ENCODE assay signal across 8 cellular contexts in the genomic region with DNA sequence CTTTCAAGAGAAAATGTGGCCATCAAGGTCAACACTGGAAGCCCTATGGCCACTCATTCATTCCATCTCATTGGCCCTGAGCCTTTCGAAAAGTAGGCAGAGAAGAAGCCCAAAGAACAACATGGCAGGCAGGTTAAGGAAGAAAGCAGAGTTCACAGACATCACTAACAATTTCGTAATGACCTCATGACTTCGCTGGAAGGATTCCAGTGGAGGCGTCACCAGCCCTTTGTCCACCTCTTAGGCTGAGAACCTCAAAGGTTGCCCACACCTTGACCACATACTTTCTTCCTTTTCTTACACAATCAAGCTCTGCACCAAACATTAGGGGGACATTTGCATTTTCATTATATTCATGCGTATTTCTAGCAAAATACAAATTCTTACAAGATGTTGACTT.
DNase-seq lines count a peak whose midpoint lies in the region; ATAC-seq, FAIRE-seq and TF ChIP-seq lines count a peak whose summit lies in the region.
"Not testable (repeated sequence)": the region's sequence is repeated elsewhere in the genome, so short reads cannot be mapped to it uniquely, and the experiment has no call there.

No MANE protein-coding gene starts in this region.

- not testable (repeated sequence) for H2AFZ ChIP-seq in endothelial cell of umbilical vein (ENCODE audit: low read depth, low read length)

- not testable (repeated sequence) for H4K20me1 ChIP-seq in endothelial cell of umbilical vein (replicated peaks; ENCODE audit: control insufficient read depth, extremely low read depth, insufficient read depth, low read length)

- H3K4me1 Mint-ChIP-seq in Caco-2 (ENCODE audit: low read depth, unreplicated experiment); stimulated activated memory B cell treated with anti-CD40 and anti-IgM and Interleukin-4, amounts not matched to agents 10 μg/mL and 1 μg/mL and 100 μg/mL, for 72 hours: not testable (repeated sequence)
- peaks cover 24% of the 10 kb centered on the region for H3K4me1 Mint-ChIP-seq in activated T-helper 1 cell treated with anti-CD3 and anti-CD28 coated beads, Interleukin-12 subunit alpha, Interleukin-12 subunit beta, Interleukin-2, Interleukin-4 antibody, amounts not matched to agents 30 ng/mL and 10 ng/mL and 1 ng/mL, durations not matched to agents 14 hours and 24 hours and 36 hours (ENCODE audit: low read depth)
- peaks cover 36% of the 10 kb centered on the region for H3K4me1 Mint-ChIP-seq in activated naive CD8-positive, alpha-beta T cell treated with anti-CD3 and anti-CD28 coated beads, Interleukin-2, amount 50 U/mL, for 24 hours

- not testable (repeated sequence) for BruUV-seq in Caco-2 (replicated peaks; lab: Mats Ljungman, UMichigan); Panc1 (replicated peaks; lab: Mats Ljungman, UMichigan); endothelial cell of umbilical vein (replicated peaks; lab: Mats Ljungman, UMichigan)

- not testable (repeated sequence) for H3K9ac ChIP-seq in HUES64 (ENCODE audit: low read depth, low read length); endothelial cell of umbilical vein (replicated peaks; ENCODE audit: extremely low read depth, insufficient read depth, low read length)

- POLR2A ChIA-PET in Caco-2 (lab: Charles Lee); Panc1 (lab: Charles Lee); endothelial cell of umbilical vein (lab: Charles Lee): not testable (repeated sequence)

- not testable (repeated sequence) for H3K4me3 ChIP-seq in Caco-2 (ENCODE audit: low read depth, low read length); HUES64 (ENCODE audit: low read length); Panc1 (ENCODE audit: low read depth in 2 of 2, low read length in 2 of 2); endothelial cell of umbilical vein (replicated peaks in 1 of 3; ENCODE audit: insufficient read depth in 1 of 3, low read depth in 1 of 3, low read length in 3 of 3); right lobe of liver

- CTCF ChIA-PET in Caco-2 (lab: Charles Lee); Panc1 (lab: Charles Lee); endothelial cell of umbilical vein (lab: Charles Lee): not testable (repeated sequence)

- H3K9me3 ChIP-seq in Caco-2; HUES64 (ENCODE audit: insufficient read depth, low read depth, low read length); Panc1 (ENCODE audit: control insufficient read depth, insufficient read depth, low read depth, low read length); endothelial cell of umbilical vein (replicated peaks; ENCODE audit: control insufficient read depth, insufficient read depth, low read length); right lobe of liver: not testable (repeated sequence)

- not testable (repeated sequence) for DNase-seq in Caco-2; Panc1 (ENCODE audit: low read depth, low spot score); activated T-helper 1 cell treated with anti-CD3 and anti-CD28 coated beads, Interleukin-12 subunit alpha, Interleukin-12 subunit beta, Interleukin-2, Interleukin-4 antibody, amounts not matched to agents 30 ng/mL and 10 ng/mL and 1 ng/mL, durations not matched to agents 14 hours and 24 hours and 36 hours (ENCODE audit: low spot score); activated naive CD8-positive, alpha-beta T cell treated with anti-CD3 and anti-CD28 coated beads, Interleukin-2, amount 50 U/mL, for 24 hours; endothelial cell of umbilical vein (ENCODE audit: low read depth, low spot score); right lobe of liver

- not testable (repeated sequence) for H3K4me2 ChIP-seq in endothelial cell of umbilical vein (ENCODE audit: insufficient read depth, low read length)

- not testable (repeated sequence) for H3K9me3 Mint-ChIP-seq in Caco-2 (ENCODE audit: unreplicated experiment); activated T-helper 1 cell treated with anti-CD3 and anti-CD28 coated beads, Interleukin-12 subunit alpha, Interleukin-12 subunit beta, Interleukin-2, Interleukin-4 antibody, amounts not matched to agents 30 ng/mL and 10 ng/mL and 1 ng/mL, durations not matched to agents 14 hours and 24 hours and 36 hours; activated naive CD8-positive, alpha-beta T cell treated with anti-CD3 and anti-CD28 coated beads, Interleukin-2, amount 50 U/mL, for 24 hours; stimulated activated memory B cell treated with anti-CD40 and anti-IgM and Interleukin-4, amounts not matched to agents 10 μg/mL and 1 μg/mL and 100 μg/mL, for 72 hours

- not testable (repeated sequence) for TF ChIP-seq CTCF in Caco-2 (IDR thresholded peaks at IDR 0.05; ENCODE audit: insufficient read depth in 1 of 2, low read depth in 1 of 2, low read length in 1 of 2, severe bottlenecking in 1 of 2, unreplicated experiment in 1 of 2); Panc1 (IDR thresholded peaks at IDR 0.05); endothelial cell of umbilical vein (IDR thresholded peaks at IDR 0.05; ENCODE audit: extremely low read depth in 1 of 2, insufficient read depth in 1 of 2, low read depth in 1 of 2, low read length in 2 of 2); right lobe of liver (IDR thresholded peaks at IDR 0.05)

- H3K4me1 ChIP-seq in Caco-2; Panc1 (ENCODE audit: control insufficient read depth, insufficient read depth, low read length); endothelial cell of umbilical vein (ENCODE audit: control insufficient read depth, extremely low read depth, insufficient read depth, low read length): not testable (repeated sequence)
- H3K4me1 ChIP-seq in HUES64 (ENCODE audit: insufficient read depth, low read length) (peaks cover 14% of the 10 kb centered on the region; the same call in 1 of the 2 replicates), right lobe of liver (peaks cover 0 to 13% (median 0%) of the 10 kb centered on the region in 4 donors)

- TF ChIP-seq POLR2A in endothelial cell of umbilical vein (IDR thresholded peaks at IDR 0.05; ENCODE audit: low read depth, low read length); right lobe of liver (IDR thresholded peaks at IDR 0.05): not testable (repeated sequence)

- not testable (repeated sequence) for H3K27me3 Mint-ChIP-seq in Caco-2 (ENCODE audit: insufficient read depth, unreplicated experiment); activated T-helper 1 cell treated with anti-CD3 and anti-CD28 coated beads, Interleukin-12 subunit alpha, Interleukin-12 subunit beta, Interleukin-2, Interleukin-4 antibody, amounts not matched to agents 30 ng/mL and 10 ng/mL and 1 ng/mL, durations not matched to agents 14 hours and 24 hours and 36 hours (ENCODE audit: insufficient read depth); activated naive CD8-positive, alpha-beta T cell treated with anti-CD3 and anti-CD28 coated beads, Interleukin-2, amount 50 U/mL, for 24 hours; stimulated activated memory B cell treated with anti-CD40 and anti-IgM and Interleukin-4, amounts not matched to agents 10 μg/mL and 1 μg/mL and 100 μg/mL, for 72 hours

- not testable (repeated sequence) for H3K36me3 ChIP-seq in Caco-2 (ENCODE audit: control insufficient read depth, insufficient read depth, low read length); HUES64 (ENCODE audit: insufficient read depth, low read length); Panc1 (ENCODE audit: control insufficient read depth, insufficient read depth, low read length); endothelial cell of umbilical vein (ENCODE audit: control insufficient read depth in 2 of 2, extremely low read depth in 1 of 2, insufficient read depth in 2 of 2, low read length in 2 of 2); right lobe of liver

- in situ Hi-C loops in Panc1 (cut with HindIII; ENCODE audit: low pct_unique_long_range_greater_than_20kb, low sequenced_read_pairs): not testable (repeated sequence)

- WGBS in HUES64: 100% methylated on average over 2 of the region's 5 CpGs
- 31% methylated on average over 3 of the region's 5 CpGs for WGBS in right lobe of liver (ENCODE audit: insufficient coverage, low coverage, low lambda C conversion rate, missing lambda C conversion rate)

- H3K27ac ChIP-seq in HUES64 (ENCODE audit: low read depth, low read length) (peak overlapping the region; percentile 61; the same call in 1 of the 2 replicates), Panc1 (ENCODE audit: low read length) (peak overlapping the region; percentile 63), endothelial cell of umbilical vein (ENCODE audit: insufficient read depth, low read depth, low read length) (peak overlapping the region; percentile 29), right lobe of liver (peak overlapping the region in 2 of 3 donors; percentile 51 to 67)

- H3K79me2 ChIP-seq in endothelial cell of umbilical vein (ENCODE audit: control insufficient read depth, insufficient read depth, low read length): peaks cover 50% of the 10 kb centered on the region

- not testable (repeated sequence) for H3K27me3 ChIP-seq in Caco-2 (replicated peaks; ENCODE audit: control insufficient read depth, insufficient read depth, low read length); HUES64 (ENCODE audit: insufficient read depth, low read length); Panc1 (ENCODE audit: control insufficient read depth, insufficient read depth, low read length); endothelial cell of umbilical vein (ENCODE audit: control insufficient read depth in 2 of 2, insufficient read depth in 2 of 2, low read length in 2 of 2); right lobe of liver

- H3K36me3 Mint-ChIP-seq in Caco-2 (ENCODE audit: insufficient read depth, unreplicated experiment); stimulated activated memory B cell treated with anti-CD40 and anti-IgM and Interleukin-4, amounts not matched to agents 10 μg/mL and 1 μg/mL and 100 μg/mL, for 72 hours: not testable (repeated sequence)
- H3K36me3 Mint-ChIP-seq in activated T-helper 1 cell treated with anti-CD3 and anti-CD28 coated beads, Interleukin-12 subunit alpha, Interleukin-12 subunit beta, Interleukin-2, Interleukin-4 antibody, amounts not matched to agents 30 ng/mL and 10 ng/mL and 1 ng/mL, durations not matched to agents 14 hours and 24 hours and 36 hours (ENCODE audit: low read depth): peaks cover 18% of the 10 kb centered on the region
- peaks cover 17% of the 10 kb centered on the region for H3K36me3 Mint-ChIP-seq in activated naive CD8-positive, alpha-beta T cell treated with anti-CD3 and anti-CD28 coated beads, Interleukin-2, amount 50 U/mL, for 24 hours (ENCODE audit: low read depth)

- FAIRE-seq in endothelial cell of umbilical vein (lab: Jason Lieb, UNC): not testable (repeated sequence)

- H3K27ac Mint-ChIP-seq in Caco-2 (ENCODE audit: unreplicated experiment): peak overlapping the region; percentile 7
- H3K27ac Mint-ChIP-seq in activated T-helper 1 cell treated with anti-CD3 and anti-CD28 coated beads, Interleukin-12 subunit alpha, Interleukin-12 subunit beta, Interleukin-2, Interleukin-4 antibody, amounts not matched to agents 30 ng/mL and 10 ng/mL and 1 ng/mL, durations not matched to agents 14 hours and 24 hours and 36 hours: peak overlapping the region; percentile 77
- peak overlapping the region; percentile 12 for H3K27ac Mint-ChIP-seq in activated naive CD8-positive, alpha-beta T cell treated with anti-CD3 and anti-CD28 coated beads, Interleukin-2, amount 50 U/mL, for 24 hours
- peak overlapping the region; percentile 70 for H3K27ac Mint-ChIP-seq in stimulated activated memory B cell treated with anti-CD40 and anti-IgM and Interleukin-4, amounts not matched to agents 10 μg/mL and 1 μg/mL and 100 μg/mL, for 72 hours

- H3K9me1 ChIP-seq in endothelial cell of umbilical vein (replicated peaks; ENCODE audit: control insufficient read depth, extremely low read depth, insufficient read depth, low read length): not testable (repeated sequence)

- H3K4me3 Mint-ChIP-seq in Caco-2 (ENCODE audit: unreplicated experiment); activated T-helper 1 cell treated with anti-CD3 and anti-CD28 coated beads, Interleukin-12 subunit alpha, Interleukin-12 subunit beta, Interleukin-2, Interleukin-4 antibody, amounts not matched to agents 30 ng/mL and 10 ng/mL and 1 ng/mL, durations not matched to agents 14 hours and 24 hours and 36 hours; activated naive CD8-positive, alpha-beta T cell treated with anti-CD3 and anti-CD28 coated beads, Interleukin-2, amount 50 U/mL, for 24 hours; stimulated activated memory B cell treated with anti-CD40 and anti-IgM and Interleukin-4, amounts not matched to agents 10 μg/mL and 1 μg/mL and 100 μg/mL, for 72 hours: not testable (repeated sequence)

- not testable (repeated sequence) for ATAC-seq in Panc1; activated naive CD8-positive, alpha-beta T cell treated with anti-CD3 and anti-CD28 coated beads, Interleukin-2, amount 50 U/mL, for 24 hours; stimulated activated memory B cell treated with anti-CD40 and anti-IgM and Interleukin-4, amounts not matched to agents 10 μg/mL and 1 μg/mL and 100 μg/mL, for 72 hours
- ATAC-seq in right lobe of liver: peak; percentile 46 to 68 (median 63)

- dilution Hi-C loops in endothelial cell of umbilical vein (cut with MboI; ENCODE audit: extremely low pct_ligation_motif_present, low sequenced_read_pairs): not testable (repeated sequence)

- intact Hi-C loops in Caco-2 (cut with micrococcal nuclease; ENCODE audit: unreplicated experiment); Panc1 (cut with micrococcal nuclease; ENCODE audit: unreplicated experiment); activated T-helper 1 cell treated with anti-CD3 and anti-CD28 coated beads, Interleukin-12 subunit alpha, Interleukin-12 subunit beta, Interleukin-2, Interleukin-4 antibody, amounts not matched to agents 30 ng/mL and 10 ng/mL and 1 ng/mL, durations not matched to agents 14 hours and 24 hours and 36 hours (cut with micrococcal nuclease); endothelial cell of umbilical vein (cut with micrococcal nuclease); right lobe of liver (cut with DNase I): not testable (repeated sequence)

Comparison
In these comparisons a context has a peak if more than half of its experiments do, and no peak if none do; other contexts are left out.
1. H3K27ac Mint-ChIP-seq: peak in every context shown above with its lines; median percentile 77 in activated T-helper 1 cell treated with anti-CD3 and anti-CD28 coated beads, Interleukin-12 subunit alpha, Interleukin-12 subunit beta, Interleukin-2, Interleukin-4 antibody, amounts not matched to agents 30 ng/mL and 10 ng/mL and 1 ng/mL, durations not matched to agents 14 hours and 24 hours and 36 hours; 70 in stimulated activated memory B cell treated with anti-CD40 and anti-IgM and Interleukin-4, amounts not matched to agents 10 μg/mL and 1 μg/mL and 100 μg/mL, for 72 hours; 12 in activated naive CD8-positive, alpha-beta T cell treated with anti-CD3 and anti-CD28 coated beads, Interleukin-2, amount 50 U/mL, for 24 hours; 7 in Caco-2.